24 cellular contexts compared by ENCODE assay signal in genomic region chr16:31192856-31193642, GRCh38. TPM values are rescaled to one million over a fixed set of nuclear protein-coding genes. Genes with fewer than 3 reads are reported as not detected.
DNase-seq lines count a peak whose midpoint lies in the region; ATAC-seq and TF ChIP-seq lines count a peak whose summit lies in the region.
"Had no signal": no experiment of that assay in that cellular context is flagged by ENCODE, and none has a peak within 500 bp of the region (broad histone marks: within the 10 kb centered on the region; RNA-seq: fewer than 3 reads in every experiment).

No MANE protein-coding gene starts in this region.

- H3K36me3 Mint-ChIP-seq in activated naive CD4-positive, alpha-beta T cell treated with anti-CD3 and anti-CD28 coated beads, Interleukin-2, amount 10 ng/mL, durations not matched to agents 7 days and 5 days: peaks cover 79% of the 10 kb centered on the region
- H3K36me3 Mint-ChIP-seq in T-cell: peaks cover 66% of the 10 kb centered on the region
- H3K36me3 Mint-ChIP-seq in central memory CD8-positive, alpha-beta T cell (ENCODE audit: insufficient read depth): peaks cover 87% of the 10 kb centered on the region
- peaks cover 100% of the 10 kb centered on the region for H3K36me3 Mint-ChIP-seq in stimulated activated effector memory CD8-positive, alpha-beta T cell treated with anti-CD3 and anti-CD28 coated beads, Interleukin-12 subunit alpha, Interleukin-12 subunit beta, amount 100 ng/mL, for 72 hours

- no peaks in the 10 kb centered on the region for H3K27me3 Mint-ChIP-seq in activated naive CD4-positive, alpha-beta T cell treated with anti-CD3 and anti-CD28 coated beads, Interleukin-2, amount 10 ng/mL, durations not matched to agents 7 days and 5 days
- H3K27me3 Mint-ChIP-seq in T-cell: no peaks in the 10 kb centered on the region
- H3K27me3 Mint-ChIP-seq in central memory CD8-positive, alpha-beta T cell: no peaks in the 10 kb centered on the region

- peaks cover 56% of the 10 kb centered on the region for H3K4me1 Mint-ChIP-seq in activated naive CD4-positive, alpha-beta T cell treated with anti-CD3 and anti-CD28 coated beads, Interleukin-2, amount 10 ng/mL, durations not matched to agents 7 days and 5 days
- H3K4me1 Mint-ChIP-seq in T-cell: peaks cover 58 to 74% (median 61%) of the 10 kb centered on the region in 3 donors
- H3K4me1 Mint-ChIP-seq in central memory CD8-positive, alpha-beta T cell: peaks cover 65% of the 10 kb centered on the region
- peaks cover 63% of the 10 kb centered on the region for H3K4me1 Mint-ChIP-seq in stimulated activated effector memory CD8-positive, alpha-beta T cell treated with anti-CD3 and anti-CD28 coated beads, Interleukin-12 subunit alpha, Interleukin-12 subunit beta, amount 100 ng/mL, for 72 hours

- no peak for DNase-seq in activated naive CD4-positive, alpha-beta T cell treated with anti-CD3 and anti-CD28 coated beads, Interleukin-2, amount 10 ng/mL, durations not matched to agents 7 days and 5 days
- no peak for DNase-seq in activated naive CD4-positive, alpha-beta T cell treated with anti-CD3 and anti-CD28 coated beads, Interleukin-2, amount 50 U/mL, for 16 hours
- DNase-seq in T-cell (no peak), HEK293T (ENCODE audit: extremely low spot score) (no peak), midbrain (lab: John Stamatoyannopoulos, UW) (no peak)
- DNase-seq in central memory CD8-positive, alpha-beta T cell (ENCODE audit: low spot score in 2 of 2): no peak
- DNase-seq in stimulated activated effector memory CD8-positive, alpha-beta T cell treated with anti-CD3 and anti-CD28 coated beads, Interleukin-12 subunit alpha, Interleukin-12 subunit beta, amount 100 ng/mL, for 72 hours (ENCODE audit: low spot score in 2 of 2): no peak
- no peak for DNase-seq in effector CD4-positive, alpha-beta T cell
- DNase-seq: ACHN; activated gamma-delta T cell treated with Interleukin-2 at 50 U/mL for 16 hours; brain microvascular endothelial cell; DMS79; foreskin melanocyte; H7; KBM-7; kidney glomerular epithelial cell; NCI-H69; retina; SHP77 treated with DMSO at 0.1 percent for 48 hours; stimulated activated naive CD4-positive, alpha-beta T cell; T-helper 1 cell; upper lobe of right lung had no signal

- no peak for ATAC-seq in T-cell (replicated peaks in 1 of 4)
- no peak for ATAC-seq in central memory CD8-positive, alpha-beta T cell (replicated peaks; ENCODE audit: extremely low read depth, poor library complexity, severe bottlenecking)
- ATAC-seq in stimulated activated effector memory CD8-positive, alpha-beta T cell treated with anti-CD3 and anti-CD28 coated beads, Interleukin-12 subunit alpha, Interleukin-12 subunit beta, amount 100 ng/mL, for 72 hours: no peak
- ATAC-seq: upper lobe of right lung had no signal

- no peak overlapping the region for H3K4me3 Mint-ChIP-seq in activated naive CD4-positive, alpha-beta T cell treated with anti-CD3 and anti-CD28 coated beads, Interleukin-2, amount 10 ng/mL, durations not matched to agents 7 days and 5 days
- no peak overlapping the region for H3K4me3 Mint-ChIP-seq in T-cell
- H3K4me3 Mint-ChIP-seq in central memory CD8-positive, alpha-beta T cell: no peak overlapping the region
- no peak overlapping the region for H3K4me3 Mint-ChIP-seq in stimulated activated effector memory CD8-positive, alpha-beta T cell treated with anti-CD3 and anti-CD28 coated beads, Interleukin-12 subunit alpha, Interleukin-12 subunit beta, amount 100 ng/mL, for 72 hours
- H3K4me3 Mint-ChIP-seq: CD14-positive monocyte had no signal

- peak overlapping the region; percentile 43 for H3K27ac Mint-ChIP-seq in activated naive CD4-positive, alpha-beta T cell treated with anti-CD3 and anti-CD28 coated beads, Interleukin-2, amount 10 ng/mL, durations not matched to agents 7 days and 5 days
- peak overlapping the region; percentile 63 to 71 for H3K27ac Mint-ChIP-seq in T-cell
- H3K27ac Mint-ChIP-seq in central memory CD8-positive, alpha-beta T cell (ENCODE audit: low read depth): peak overlapping the region; percentile 61
- peak overlapping the region; percentile 50 for H3K27ac Mint-ChIP-seq in stimulated activated effector memory CD8-positive, alpha-beta T cell treated with anti-CD3 and anti-CD28 coated beads, Interleukin-12 subunit alpha, Interleukin-12 subunit beta, amount 100 ng/mL, for 72 hours

- no peaks in the 10 kb centered on the region for H3K9me3 Mint-ChIP-seq in activated naive CD4-positive, alpha-beta T cell treated with anti-CD3 and anti-CD28 coated beads, Interleukin-2, amount 10 ng/mL, durations not matched to agents 7 days and 5 days
- H3K9me3 Mint-ChIP-seq in T-cell: no peaks in the 10 kb centered on the region
- no peaks in the 10 kb centered on the region for H3K9me3 Mint-ChIP-seq in central memory CD8-positive, alpha-beta T cell
- no peaks in the 10 kb centered on the region for H3K9me3 Mint-ChIP-seq in stimulated activated effector memory CD8-positive, alpha-beta T cell treated with anti-CD3 and anti-CD28 coated beads, Interleukin-12 subunit alpha, Interleukin-12 subunit beta, amount 100 ng/mL, for 72 hours
- H3K9me3 Mint-ChIP-seq: CD14-positive monocyte had no signal

- POLR2A ChIA-PET in T-cell (lab: Charles Lee) (interaction anchor here (0.6 to 1.3 kb wide), 2 partner anchors 9 to 10 kb away, joined by 3 to 4 read pairs; partner anchors contain the start of gene PYCARD (in 1 of the 2)), HEK293T (lab: Yijun Ruan, JAX) (interaction anchor here (0.9 to 2.6 kb wide), 2 partner anchors 13 to 215 kb away, joined by 3 to 13 read pairs; partner anchors contain the start of gene FUS)

- CTCF ChIA-PET in activated naive CD4-positive, alpha-beta T cell treated with anti-CD3 and anti-CD28 coated beads, Interleukin-2, amount 10 ng/mL, durations not matched to agents 7 days and 5 days (lab: Charles Lee): no interaction called here
- CTCF ChIA-PET in T-cell (lab: Charles Lee): interaction anchor here in 1 of 2 donors (0.6 kb wide), 1 partner anchor 10 kb away, joined by 5 read pairs; no protein-coding TSS in a partner anchor
- CTCF ChIA-PET in HEK293T (lab: Yijun Ruan, JAX): interaction anchor here (0.6 kb wide), 1 partner anchor 9 kb away, joined by 3 read pairs; no protein-coding TSS in a partner anchor

TF ChIP-seq in HEK293T, 16 proteins besides CTCF, POLR2A, EP300 and RAD21:
- TF ChIP-seq ZNF384 (IDR thresholded peaks at IDR 0.05) (no peak), BHLHE40 (IDR thresholded peaks at IDR 0.05; ENCODE audit: borderline replicate concordance) (no peak)

RNA-seq across cellular contexts. Expression of gene PYCARD, which starts 9.5 kb away (rescaled TPM):
- 10 to 100 TPM; 16.1 to 40.3 (median 33.4) TPM for total RNA-seq in T-cell

RNA-seq across cellular contexts. Expression of gene FUS, which starts 13.1 kb away (rescaled TPM):
- total RNA-seq in T-cell: 100 to 1,000 TPM; 410 to 963 (median 434) TPM

RNA-seq across cellular contexts. Expression of gene TRIM72, which starts 20.9 kb away (rescaled TPM):
- under 1 TPM in 3 of 5 donors, not detected in 2; 0.03 to 0.09 (median 0.09) TPM for total RNA-seq in T-cell
- total RNA-seq: epithelial cell of proximal tubule had no signal

RNA-seq across cellular contexts. Expression of gene PYDC1, which starts 23.9 kb away (rescaled TPM):
- not detected for total RNA-seq in T-cell
- total RNA-seq: epithelial cell of proximal tubule, H7, upper lobe of right lung had no signal

RNA-seq across cellular contexts. Expression of gene PRSS36, which starts 43.2 kb away (rescaled TPM):
- 1 to 10 TPM in 4 of 5 donors, under 1 TPM in 1; 0.42 to 1.2 (median 1.1) TPM for total RNA-seq in T-cell
